Comparison of ENCODE assay signal across 3 cellular contexts in genomic region chr4:163273922-163274321, GRCh38.
TF ChIP-seq lines count a peak whose summit lies in the region.

No MANE protein-coding gene starts in this region.

TF ChIP-seq in GM23338, 12 proteins besides CTCF, POLR2A, EP300 and RAD21 (continues in another document):
- TF ChIP-seq STAT1 (IDR thresholded peaks at IDR 0.05; ENCODE audit: unreplicated experiment) (no peak), CREB1 (CRISPR knock-in tag; IDR thresholded peaks at IDR 0.05; ENCODE audit: low read depth) (no peak), ZNF462 (CRISPR knock-in tag; IDR thresholded peaks at IDR 0.05) (no peak), JUNB (IDR thresholded peaks at IDR 0.05; ENCODE audit: unreplicated experiment) (no peak), ZNF331 (CRISPR knock-in tag; IDR thresholded peaks at IDR 0.05; ENCODE audit: low read depth) (no peak), EZH2 (IDR thresholded peaks at IDR 0.05; ENCODE audit: low read depth, unreplicated experiment) (no peak), ZNF114 (CRISPR knock-in tag; IDR thresholded peaks at IDR 0.05) (no peak), NANOG (IDR thresholded peaks at IDR 0.05; ENCODE audit: borderline replicate concordance) (no peak)

TF ChIP-seq in WTC11, 78 proteins besides CTCF, POLR2A, EP300 and RAD21:
- TF ChIP-seq ZNF263 (CRISPR knock-in tag; IDR thresholded peaks at IDR 0.05; ENCODE audit: low read depth) = no peak

TF ChIP-seq in H1, 55 proteins besides CTCF, POLR2A, EP300 and RAD21:
- TF ChIP-seq SIRT6 (IDR thresholded peaks at IDR 0.05; ENCODE audit: low read length) (no peak), PHF8 (conservative IDR thresholded peaks at IDR 0.05; ENCODE audit: low read depth, low read length) (no peak), KDM5A (IDR thresholded peaks at IDR 0.05; ENCODE audit: low read length) (no peak), CHD7 (IDR thresholded peaks at IDR 0.05; ENCODE audit: insufficient replicate concordance, low read length) (no peak), JUN (IDR thresholded peaks at IDR 0.05; ENCODE audit: low read depth, low read length) (no peak), TAF7 (optimal IDR thresholded peaks at IDR 0.05; ENCODE audit: borderline replicate concordance, low read depth, low read length) (no peak), SIN3A (conservative IDR thresholded peaks at IDR 0.05 in 1 of 2, IDR thresholded peaks at IDR 0.05 in 1 of 2; ENCODE audit: low read depth in 1 of 2, low read length in 2 of 2) (no peak), BCL11A (IDR thresholded peaks at IDR 0.05; ENCODE audit: low read depth in 2 of 2, low read length in 2 of 2) (no peak), SUZ12 (IDR thresholded peaks at IDR 0.05; ENCODE audit: low read length) (no peak), TCF12 (IDR thresholded peaks at IDR 0.05; ENCODE audit: low read depth, low read length) (no peak), FOSL1 (IDR thresholded peaks at IDR 0.05; ENCODE audit: insufficient read depth, low read depth, low read length) (no peak), CBX5 (IDR thresholded peaks at IDR 0.05; ENCODE audit: low read depth, low read length) (no peak), POU5F1 (IDR thresholded peaks at IDR 0.05; ENCODE audit: low read depth, low read length) (no peak), ATF2 (IDR thresholded peaks at IDR 0.05; ENCODE audit: low read length) (no peak), SP4 (IDR thresholded peaks at IDR 0.05; ENCODE audit: low read length) (no peak), HDAC6 (IDR thresholded peaks at IDR 0.05; ENCODE audit: low read depth, low read length) (no peak), RBBP5 (IDR thresholded peaks at IDR 0.05; ENCODE audit: borderline replicate concordance, low read depth, low read length) (no peak), SAP30 (IDR thresholded peaks at IDR 0.05; ENCODE audit: insufficient read depth, insufficient replicate concordance, low read length) (no peak), KDM1A (IDR thresholded peaks at IDR 0.05; ENCODE audit: borderline replicate concordance, low read length) (no peak)
